Comparison of ENCODE assay signal across 8 cellular contexts in the genomic region with DNA sequence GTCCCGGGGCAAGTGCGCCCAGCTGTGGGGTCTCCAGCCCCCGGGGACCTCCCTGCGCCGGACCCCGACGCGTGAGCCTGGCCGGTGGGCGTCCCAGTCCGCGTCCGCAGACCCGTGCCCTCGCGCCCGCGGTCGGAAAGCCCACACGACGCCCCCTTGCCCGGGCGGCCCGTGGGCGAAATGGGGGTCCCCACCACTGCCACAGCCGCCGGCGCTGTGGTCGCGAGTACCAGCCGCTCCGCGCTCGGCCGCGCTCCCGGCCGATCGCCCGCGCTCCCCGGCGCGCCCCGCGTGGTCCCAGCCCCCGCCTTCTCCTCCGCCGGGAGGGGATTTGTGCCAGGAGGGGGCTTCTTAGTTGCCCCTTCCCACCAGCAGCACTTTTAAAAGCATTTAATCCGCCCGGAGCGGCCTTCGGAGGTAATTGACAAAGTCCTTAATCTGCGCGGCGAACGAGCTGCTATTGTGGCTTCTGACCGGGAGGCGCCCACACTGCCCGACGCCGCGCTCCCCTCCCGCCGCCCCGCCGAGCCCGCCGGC. TPM values are rescaled to one million over a fixed set of nuclear protein-coding genes. Genes with fewer than 3 reads are reported as not detected.
A peak's percentile ranks its signal among the peaks of the same experiment; 100 is the strongest.
DNase-seq lines count a peak whose midpoint lies in the region; ATAC-seq, FAIRE-seq and TF ChIP-seq lines count a peak whose summit lies in the region.

No MANE protein-coding gene starts in this region.

- intact Hi-C loops in pancreas (cut with DNase I): no loop called here

- WGBS in esophagus, 2 donors: 1% methylated on average over 64 to 69 of the region's 69 CpGs
- WGBS in pancreas, 2 donors: 1% methylated on average over 45 to 69 of the region's 69 CpGs

- peaks cover 20% of the 10 kb centered on the region for H3K4me1 ChIP-seq in ES-I3 (ENCODE audit: insufficient read depth, low read length)
- H3K4me1 ChIP-seq in esophagus (ENCODE audit: control insufficient read depth in 2 of 2, insufficient read depth in 2 of 2, low read length in 1 of 2): peaks cover 9% of the 10 kb centered on the region in 2 donors
- peaks cover 3 to 7% (median 4%) of the 10 kb centered on the region in 3 donors for H3K4me1 ChIP-seq in pancreas

- H3K36me3 ChIP-seq in ES-I3 (ENCODE audit: insufficient read depth, low read length): no peaks in the 10 kb centered on the region
- no peaks in the 10 kb centered on the region for H3K36me3 ChIP-seq in esophagus (ENCODE audit: control insufficient read depth in 2 of 2, insufficient read depth in 2 of 2, low read length in 1 of 2)
- H3K36me3 ChIP-seq in pancreas: no peaks in the 10 kb centered on the region

- H3K4me3 ChIP-seq in esophagus (ENCODE audit: low read depth in 1 of 2, low read length in 2 of 2): peak overlapping the region; percentile 22 to 42
- peak overlapping the region; percentile 3 to 54 (median 38) for H3K4me3 ChIP-seq in pancreas

- H3K27me3 ChIP-seq in esophagus (ENCODE audit: control insufficient read depth in 1 of 2, insufficient read depth in 2 of 2, low read length in 2 of 2): peaks cover 0 to 18% of the 10 kb centered on the region in 2 donors
- H3K27me3 ChIP-seq in pancreas: peaks cover 0 to 29% (median 14%) of the 10 kb centered on the region in 4 donors

- H3K9me3 ChIP-seq in ES-I3 (ENCODE audit: control insufficient read depth, insufficient read depth, low read length) (no peaks in the 10 kb centered on the region), esophagus (ENCODE audit: control insufficient read depth in 2 of 2, insufficient read depth in 1 of 2, low read depth in 1 of 2, low read length in 1 of 2) (no peaks in the 10 kb centered on the region), pancreas (no peaks in the 10 kb centered on the region)

- DNase-seq in NCI-H69 (lab: John Stamatoyannopoulos, UW): peak; percentile 57
- no peak for DNase-seq in pancreas
- DNase-seq in kidney glomerular epithelial cell (lab: John Stamatoyannopoulos, UW): no peak
- DNase-seq in AG08395 (ENCODE audit: low spot score): no peak
- no peak for DNase-seq in activated gamma-delta T cell (lab: John Stamatoyannopoulos, UW)
- no peak for DNase-seq in stimulated activated CD4-positive, alpha-beta T cell treated with anti-CD3 and anti-CD28 coated beads, Interleukin-4, amount 100 ng/mL, for 1 hour

- FAIRE-seq in pancreas (lab: Jason Lieb, UNC): no peak

- ATAC-seq in pancreas: peak in 2 of 4 donors; percentile 10 to 30

- H3K9ac ChIP-seq in ES-I3 (ENCODE audit: low read depth, low read length): peak overlapping the region; percentile 65

- no peak for TF ChIP-seq CTCF in pancreas (IDR thresholded peaks at IDR 0.05)

- H3K27ac ChIP-seq in esophagus (ENCODE audit: low read depth in 2 of 2, low read length in 1 of 2) (no peak overlapping the region), pancreas (no peak overlapping the region)

RNA-seq across cellular contexts. Expression of a gene that starts 0.4 kb away (rescaled TPM):
- polyA plus RNA-seq in esophagus (under 1 TPM; 0.06 to 0.24 TPM), pancreas (not detected)
- total RNA-seq in pancreas: under 1 TPM in 1 of 6 donors, not detected in 5; 0.47 TPM

RNA-seq across cellular contexts. Expression of a gene that starts 42.9 kb away (rescaled TPM):
- polyA plus RNA-seq in esophagus (under 1 TPM; 0.08 to 0.16 TPM), pancreas (not detected)
- not detected for total RNA-seq in pancreas
